Comparison of ENCODE assay signal across 1 cellular context in the genomic region with DNA sequence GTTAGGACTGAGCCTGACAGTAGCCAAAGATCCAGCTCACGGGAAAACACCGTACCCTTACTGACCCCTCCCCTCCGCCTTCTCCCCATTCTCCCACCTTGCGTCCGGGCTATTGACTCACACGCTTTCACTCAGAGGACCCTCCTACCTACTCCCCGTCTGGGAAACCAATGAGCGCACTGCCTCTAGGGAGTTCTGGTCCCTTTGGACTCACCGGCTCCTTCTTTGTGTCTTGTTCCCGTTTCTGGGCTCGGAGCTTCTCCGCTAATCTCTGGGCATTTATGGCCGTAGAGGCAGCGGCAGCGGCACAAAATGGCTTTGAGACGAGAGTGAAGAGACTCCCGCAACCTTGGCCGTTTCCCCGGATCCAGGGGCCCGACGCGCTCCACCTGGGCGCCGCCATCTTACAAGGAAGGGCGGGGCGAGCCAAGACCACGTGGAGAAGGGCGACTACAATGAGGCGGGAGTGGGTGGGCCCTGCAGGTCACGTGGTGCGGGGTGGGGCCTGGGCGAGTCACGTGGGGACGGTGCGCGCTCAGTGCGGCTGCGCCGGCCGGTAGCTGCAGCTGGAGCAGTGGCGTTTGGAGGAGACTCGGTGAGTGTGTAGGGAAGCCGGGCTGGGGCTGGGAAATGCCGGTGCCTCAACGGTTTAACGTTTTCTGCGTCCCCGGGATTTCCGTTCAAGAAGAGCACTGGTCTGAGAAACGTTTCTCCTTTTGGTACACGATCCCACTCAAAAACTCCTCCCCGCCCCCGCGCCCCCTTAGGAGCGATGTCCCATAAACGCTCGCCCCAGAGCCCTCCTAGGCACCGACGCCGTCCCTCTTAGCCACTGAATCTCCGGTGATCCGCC.
TF ChIP-seq lines count a peak whose summit lies in the region.

Gene FAM118B (plus strand): TSS at position 547 of the 853 bp plus-strand sequence. CDS start 23,220 bp downstream, outside the sequence.
Gene RPUSD4 (minus strand): TSS at position 415 of the 853 bp plus-strand sequence. CDS start 12 bp downstream, at position 403.

TF ChIP-seq in K562, 482 proteins besides CTCF, POLR2A, EP300 and RAD21 (continued from another document and continues in another):
- TF ChIP-seq, protein P1, sequence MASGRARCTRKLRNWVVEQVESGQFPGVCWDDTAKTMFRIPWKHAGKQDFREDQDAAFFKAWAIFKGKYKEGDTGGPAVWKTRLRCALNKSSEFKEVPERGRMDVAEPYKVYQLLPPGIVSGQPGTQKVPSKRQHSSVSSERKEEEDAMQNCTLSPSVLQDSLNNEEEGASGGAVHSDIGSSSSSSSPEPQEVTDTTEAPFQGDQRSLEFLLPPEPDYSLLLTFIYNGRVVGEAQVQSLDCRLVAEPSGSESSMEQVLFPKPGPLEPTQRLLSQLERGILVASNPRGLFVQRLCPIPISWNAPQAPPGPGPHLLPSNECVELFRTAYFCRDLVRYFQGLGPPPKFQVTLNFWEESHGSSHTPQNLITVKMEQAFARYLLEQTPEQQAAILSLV (tag; IDR thresholded peaks at IDR 0.05): no peak
- TF ChIP-seq ZBTB7A (IDR thresholded peaks at IDR 0.05; ENCODE audit: borderline replicate concordance, control insufficient read depth, low read depth, low read length) (no peak), ZNF232 (CRISPR knock-in tag; IDR thresholded peaks at IDR 0.05) (0 out of 2 replicates have a peak, but pooled peaks have one; percentile 45), TCFL5 (CRISPR knock-in tag; conservative IDR thresholded peaks at IDR 0.05) (no peak), ZEB2 (IDR thresholded peaks at IDR 0.05) (no peak), ZNF431 (CRISPR knock-in tag; IDR thresholded peaks at IDR 0.05) (no peak; the same call in 1 of the 2 replicates), TAF9B (IDR thresholded peaks at IDR 0.05; ENCODE audit: partially characterized antibody) (peak; percentile 93), RBM15 (IDR thresholded peaks at IDR 0.05; ENCODE audit: insufficient read depth, low read length) (no peak), TGIF2 (CRISPR knock-in tag; IDR thresholded peaks at IDR 0.05) (peak; percentile 17; the same call in 1 of the 2 replicates), NCOA6 (IDR thresholded peaks at IDR 0.05) (no peak), TEAD1 (CRISPR knock-in tag; IDR thresholded peaks at IDR 0.05) (no peak), MAZ (CRISPR knock-in tag; conservative IDR thresholded peaks at IDR 0.05 in 1 of 2, IDR thresholded peaks at IDR 0.05 in 1 of 2) (peak; percentile 47; a peak in 2 of 4 replicates), ZZZ3 (IDR thresholded peaks at IDR 0.05) (no peak), NFIC (IDR thresholded peaks at IDR 0.05) (no peak), FIP1L1 (IDR thresholded peaks at IDR 0.05; ENCODE audit: low read depth, low read length, poor library complexity, severe bottlenecking) (peak; percentile 42), KAT8 (IDR thresholded peaks at IDR 0.05; ENCODE audit: low read depth) (no peak), ZNF644 (tag; IDR thresholded peaks at IDR 0.05; ENCODE audit: low read depth) (no peak), ZNF133 (CRISPR knock-in tag; IDR thresholded peaks at IDR 0.05) (no peak), FOXA3 (CRISPR knock-in tag; conservative IDR thresholded peaks at IDR 0.05 in 1 of 2, IDR thresholded peaks at IDR 0.05 in 1 of 2) (no peak), EP400 (IDR thresholded peaks at IDR 0.05) (peak; percentile 95), ZNF24 (IDR thresholded peaks at IDR 0.05) (no peak), ZNF696 (CRISPR knock-in tag; conservative IDR thresholded peaks at IDR 0.05) (no peak), CBX2 (IDR thresholded peaks at IDR 0.05; ENCODE audit: insufficient read depth, low read length, poor library complexity, severe bottlenecking) (no peak), MTA1 (IDR thresholded peaks at IDR 0.05; ENCODE audit: borderline replicate concordance) (no peak), PTRF (tag; IDR thresholded peaks at IDR 0.05) (no peak), TFAM (CRISPR knock-in tag; conservative IDR thresholded peaks at IDR 0.05) (no peak), UBTF (IDR thresholded peaks at IDR 0.05; ENCODE audit: borderline replicate concordance in 1 of 2, low read depth in 2 of 2, low read length in 2 of 2) (0 out of 4 replicates have a peak, but pooled peaks of 1 of the 2 experiments have one; percentile 22), DACH1 (IDR thresholded peaks at IDR 0.05; ENCODE audit: partially characterized antibody) (peak; percentile 75), HDAC3 (IDR thresholded peaks at IDR 0.05; ENCODE audit: borderline replicate concordance, partially characterized antibody) (no peak), PCBP2 (IDR thresholded peaks at IDR 0.05; ENCODE audit: low read depth, low read length, poor library complexity, severe bottlenecking) (no peak), ZNF311 (CRISPR knock-in tag; IDR thresholded peaks at IDR 0.05) (no peak), CTBP1 (IDR thresholded peaks at IDR 0.05; ENCODE audit: borderline replicate concordance) (no peak), ZNF785 (CRISPR knock-in tag; IDR thresholded peaks at IDR 0.05) (no peak), HOXB6 (CRISPR knock-in tag; IDR thresholded peaks at IDR 0.05; ENCODE audit: borderline replicate concordance) (no peak), HCFC1 (IDR thresholded peaks at IDR 0.05; ENCODE audit: low read depth, low read length) (peak; percentile 78), OTX1 (CRISPR knock-in tag; IDR thresholded peaks at IDR 0.05) (no peak), XRCC5 (IDR thresholded peaks at IDR 0.05; ENCODE audit: low read depth, low read length) (no peak), ZNF263 (CRISPR knock-in tag; IDR thresholded peaks at IDR 0.05; ENCODE audit: borderline replicate concordance) (no peak), ZBTB11 (CRISPR knock-in tag; IDR thresholded peaks at IDR 0.05) (no peak), ZSCAN29 (IDR thresholded peaks at IDR 0.05) (no peak), RB1 (IDR thresholded peaks at IDR 0.05; ENCODE audit: low read depth) (peak; percentile 42)
- TF ChIP-seq, protein P2, sequence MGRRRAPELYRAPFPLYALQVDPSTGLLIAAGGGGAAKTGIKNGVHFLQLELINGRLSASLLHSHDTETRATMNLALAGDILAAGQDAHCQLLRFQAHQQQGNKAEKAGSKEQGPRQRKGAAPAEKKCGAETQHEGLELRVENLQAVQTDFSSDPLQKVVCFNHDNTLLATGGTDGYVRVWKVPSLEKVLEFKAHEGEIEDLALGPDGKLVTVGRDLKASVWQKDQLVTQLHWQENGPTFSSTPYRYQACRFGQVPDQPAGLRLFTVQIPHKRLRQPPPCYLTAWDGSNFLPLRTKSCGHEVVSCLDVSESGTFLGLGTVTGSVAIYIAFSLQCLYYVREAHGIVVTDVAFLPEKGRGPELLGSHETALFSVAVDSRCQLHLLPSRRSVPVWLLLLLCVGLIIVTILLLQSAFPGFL (CRISPR knock-in tag; IDR thresholded peaks at IDR 0.05): 0 out of 2 replicates have a peak, but pooled peaks have one; percentile 36
- TF ChIP-seq, protein P3, sequence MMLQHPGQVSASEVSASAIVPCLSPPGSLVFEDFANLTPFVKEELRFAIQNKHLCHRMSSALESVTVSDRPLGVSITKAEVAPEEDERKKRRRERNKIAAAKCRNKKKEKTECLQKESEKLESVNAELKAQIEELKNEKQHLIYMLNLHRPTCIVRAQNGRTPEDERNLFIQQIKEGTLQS (IDR thresholded peaks at IDR 0.05): peak; percentile 32; the same call in 1 of the 2 replicates
- TF ChIP-seq, protein P3 (CRISPR knock-in tag; conservative IDR thresholded peaks at IDR 0.05): no peak; the same call in 1 of the 2 replicates
- TF ChIP-seq, protein P4, sequence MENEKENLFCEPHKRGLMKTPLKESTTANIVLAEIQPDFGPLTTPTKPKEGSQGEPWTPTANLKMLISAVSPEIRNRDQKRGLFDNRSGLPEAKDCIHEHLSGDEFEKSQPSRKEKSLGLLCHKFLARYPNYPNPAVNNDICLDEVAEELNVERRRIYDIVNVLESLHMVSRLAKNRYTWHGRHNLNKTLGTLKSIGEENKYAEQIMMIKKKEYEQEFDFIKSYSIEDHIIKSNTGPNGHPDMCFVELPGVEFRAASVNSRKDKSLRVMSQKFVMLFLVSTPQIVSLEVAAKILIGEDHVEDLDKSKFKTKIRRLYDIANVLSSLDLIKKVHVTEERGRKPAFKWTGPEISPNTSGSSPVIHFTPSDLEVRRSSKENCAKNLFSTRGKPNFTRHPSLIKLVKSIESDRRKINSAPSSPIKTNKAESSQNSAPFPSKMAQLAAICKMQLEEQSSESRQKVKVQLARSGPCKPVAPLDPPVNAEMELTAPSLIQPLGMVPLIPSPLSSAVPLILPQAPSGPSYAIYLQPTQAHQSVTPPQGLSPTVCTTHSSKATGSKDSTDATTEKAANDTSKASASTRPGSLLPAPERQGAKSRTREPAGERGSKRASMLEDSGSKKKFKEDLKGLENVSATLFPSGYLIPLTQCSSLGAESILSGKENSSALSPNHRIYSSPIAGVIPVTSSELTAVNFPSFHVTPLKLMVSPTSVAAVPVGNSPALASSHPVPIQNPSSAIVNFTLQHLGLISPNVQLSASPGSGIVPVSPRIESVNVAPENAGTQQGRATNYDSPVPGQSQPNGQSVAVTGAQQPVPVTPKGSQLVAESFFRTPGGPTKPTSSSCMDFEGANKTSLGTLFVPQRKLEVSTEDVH (IDR thresholded peaks at IDR 0.05; ENCODE audit: low read depth, partially characterized antibody): no peak
- TF ChIP-seq, protein P5, sequence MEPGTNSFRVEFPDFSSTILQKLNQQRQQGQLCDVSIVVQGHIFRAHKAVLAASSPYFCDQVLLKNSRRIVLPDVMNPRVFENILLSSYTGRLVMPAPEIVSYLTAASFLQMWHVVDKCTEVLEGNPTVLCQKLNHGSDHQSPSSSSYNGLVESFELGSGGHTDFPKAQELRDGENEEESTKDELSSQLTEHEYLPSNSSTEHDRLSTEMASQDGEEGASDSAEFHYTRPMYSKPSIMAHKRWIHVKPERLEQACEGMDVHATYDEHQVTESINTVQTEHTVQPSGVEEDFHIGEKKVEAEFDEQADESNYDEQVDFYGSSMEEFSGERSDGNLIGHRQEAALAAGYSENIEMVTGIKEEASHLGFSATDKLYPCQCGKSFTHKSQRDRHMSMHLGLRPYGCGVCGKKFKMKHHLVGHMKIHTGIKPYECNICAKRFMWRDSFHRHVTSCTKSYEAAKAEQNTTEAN (CRISPR knock-in tag; IDR thresholded peaks at IDR 0.05): no peak
- TF ChIP-seq, protein P6, sequence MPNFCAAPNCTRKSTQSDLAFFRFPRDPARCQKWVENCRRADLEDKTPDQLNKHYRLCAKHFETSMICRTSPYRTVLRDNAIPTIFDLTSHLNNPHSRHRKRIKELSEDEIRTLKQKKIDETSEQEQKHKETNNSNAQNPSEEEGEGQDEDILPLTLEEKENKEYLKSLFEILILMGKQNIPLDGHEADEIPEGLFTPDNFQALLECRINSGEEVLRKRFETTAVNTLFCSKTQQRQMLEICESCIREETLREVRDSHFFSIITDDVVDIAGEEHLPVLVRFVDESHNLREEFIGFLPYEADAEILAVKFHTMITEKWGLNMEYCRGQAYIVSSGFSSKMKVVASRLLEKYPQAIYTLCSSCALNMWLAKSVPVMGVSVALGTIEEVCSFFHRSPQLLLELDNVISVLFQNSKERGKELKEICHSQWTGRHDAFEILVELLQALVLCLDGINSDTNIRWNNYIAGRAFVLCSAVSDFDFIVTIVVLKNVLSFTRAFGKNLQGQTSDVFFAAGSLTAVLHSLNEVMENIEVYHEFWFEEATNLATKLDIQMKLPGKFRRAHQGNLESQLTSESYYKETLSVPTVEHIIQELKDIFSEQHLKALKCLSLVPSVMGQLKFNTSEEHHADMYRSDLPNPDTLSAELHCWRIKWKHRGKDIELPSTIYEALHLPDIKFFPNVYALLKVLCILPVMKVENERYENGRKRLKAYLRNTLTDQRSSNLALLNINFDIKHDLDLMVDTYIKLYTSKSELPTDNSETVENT (CRISPR knock-in tag; IDR thresholded peaks at IDR 0.05): no peak
- TF ChIP-seq, protein P7, sequence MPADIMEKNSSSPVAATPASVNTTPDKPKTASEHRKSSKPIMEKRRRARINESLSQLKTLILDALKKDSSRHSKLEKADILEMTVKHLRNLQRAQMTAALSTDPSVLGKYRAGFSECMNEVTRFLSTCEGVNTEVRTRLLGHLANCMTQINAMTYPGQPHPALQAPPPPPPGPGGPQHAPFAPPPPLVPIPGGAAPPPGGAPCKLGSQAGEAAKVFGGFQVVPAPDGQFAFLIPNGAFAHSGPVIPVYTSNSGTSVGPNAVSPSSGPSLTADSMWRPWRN (IDR thresholded peaks at IDR 0.05; ENCODE audit: low read depth): no peak
